In genomic region chr20:23627501-23627900, GRCh38 we compare ENCODE assay signal across 36 cellular contexts. TPM values are rescaled to one million over a fixed set of nuclear protein-coding genes. Genes with fewer than 3 reads are reported as not detected.
"Had no signal": no experiment of that assay in that cellular context is flagged by ENCODE, and none has a peak within 500 bp of the region (broad histone marks: within the 10 kb centered on the region; RNA-seq: fewer than 3 reads in every experiment).

No MANE protein-coding gene starts in this region.

- ATAC-seq: foreskin keratinocyte; heart right ventricle; left lung; lower lobe of right lung; sciatic nerve; stimulated activated naive B cell treated with anti-CD40 and anti-IgM and Interleukin-4, amounts not matched to agents 10 μg/mL and 1 μg/mL and 100 μg/mL, for 72 hours; T-helper 17 cell; upper lobe of right lung had no signal

- H3K9me3 ChIP-seq: heart right ventricle, left lung, lower lobe of right lung, stomach, suprapubic skin, tibial artery, upper lobe of right lung had no signal

- H3K27me3 ChIP-seq: foreskin keratinocyte, heart right ventricle, left lung, stomach, suprapubic skin, tibial artery, upper lobe of right lung had no signal

- H3K27ac ChIP-seq: heart right ventricle, left lung, lower lobe of right lung, suprapubic skin, tibial artery, upper lobe of right lung had no signal

- DNase-seq: activated CD4-positive, alpha-beta memory T cell treated with anti-CD3 and anti-CD28 coated beads, Interleukin-2, amount 10 ng/mL, durations not matched to agents 7 days and 5 days; activated CD4-positive, alpha-beta T cell treated with anti-CD3 and anti-CD28 coated beads, Interleukin-2, amount 10 ng/mL, durations not matched to agents 7 days and 5 days; activated CD4-positive, CD25-positive, alpha-beta regulatory T cell treated with anti-CD3 and anti-CD28 coated beads, Interleukin-2, amount 50 U/mL, for 72 hours; activated CD8-positive, alpha-beta memory T cell treated with anti-CD3 and anti-CD28 coated beads, Interleukin-2, amount 50 U/mL, for 48 hours; activated gamma-delta T cell; activated naive CD4-positive, alpha-beta T cell treated with anti-CD3 and anti-CD28 coated beads, Interleukin-2, amount 10 ng/mL, durations not matched to agents 7 days and 5 days; activated naive CD8-positive, alpha-beta T cell treated with anti-CD3 and anti-CD28 coated beads, Interleukin-2, amount 10 ng/mL, durations not matched to agents 7 days and 5 days; activated T-cell treated with anti-CD3 and anti-CD28 coated beads, Interleukin-2, amount 50 U/mL, for 24 hours; amygdala; foreskin keratinocyte; heart right ventricle; left lung; lower lobe of right lung; mesenchymal stem cell; small intestine; stimulated activated CD4-positive, alpha-beta T cell treated with anti-CD3 and anti-CD28 coated beads, Interleukin-1b, Interleukin-23, amount 100 ng/mL, for 48 hours; stimulated activated CD4-positive, alpha-beta T cell treated with anti-CD3 and anti-CD28 coated beads, Interleukin-4, amount 100 ng/mL, for 4 hours; stimulated activated CD8-positive, alpha-beta memory T cell treated with anti-CD3 and anti-CD28 coated beads, Interleukin-4, amount 100 ng/mL, for 48 hours; stimulated activated naive B cell treated with anti-CD40 and anti-IgM and Interleukin-4, amounts not matched to agents 10 μg/mL and 1 μg/mL and 100 μg/mL, for 72 hours; stomach; SW 1271; T-helper 17 cell; T1000; tibial artery; upper lobe of right lung had no signal

- H3K4me3 ChIP-seq: heart right ventricle, left lung, lower lobe of right lung, stomach, suprapubic skin, tibial artery, upper lobe of right lung had no signal

RNA-seq across cellular contexts. Expression of gene CST9, which starts 21.8 kb away (rescaled TPM):
- total RNA-seq: activated CD4-positive, alpha-beta memory T cell treated with anti-CD3 and anti-CD28 coated beads, Interleukin-2, amount 10 ng/mL, durations not matched to agents 7 days and 5 days; activated CD4-positive, alpha-beta T cell treated with anti-CD3 and anti-CD28 coated beads, Interleukin-2, amount 10 ng/mL, durations not matched to agents 7 days and 5 days; activated naive CD8-positive, alpha-beta T cell treated with anti-CD3 and anti-CD28 coated beads, Interleukin-2, amount 10 ng/mL, durations not matched to agents 7 days and 5 days; cardiac septum; cerebellum; endothelial cell of umbilical vein; fibroblast of lung; foreskin keratinocyte; glomerular endothelial cell; heart right ventricle; left lung; lower lobe of right lung; mononuclear cell; osteoblast; posterior vena cava; sciatic nerve; stomach; suprapubic skin; T-helper 17 cell; upper lobe of right lung had no signal
- polyA plus RNA-seq: endothelial cell of umbilical vein, fibroblast of lung, foreskin keratinocyte, heart right ventricle, small intestine, stomach had no signal

RNA-seq across cellular contexts. Expression of gene CST9L, which starts 59.2 kb away (rescaled TPM):
- total RNA-seq: activated CD4-positive, alpha-beta memory T cell treated with anti-CD3 and anti-CD28 coated beads, Interleukin-2, amount 10 ng/mL, durations not matched to agents 7 days and 5 days; activated CD4-positive, alpha-beta T cell treated with anti-CD3 and anti-CD28 coated beads, Interleukin-2, amount 10 ng/mL, durations not matched to agents 7 days and 5 days; activated naive CD8-positive, alpha-beta T cell treated with anti-CD3 and anti-CD28 coated beads, Interleukin-2, amount 10 ng/mL, durations not matched to agents 7 days and 5 days; cardiac septum; cerebellum; endothelial cell of umbilical vein; fibroblast of lung; foreskin keratinocyte; glomerular endothelial cell; heart right ventricle; left lung; lower lobe of right lung; mononuclear cell; osteoblast; posterior vena cava; sciatic nerve; stomach; suprapubic skin; T-helper 17 cell; upper lobe of right lung had no signal
- polyA plus RNA-seq: endothelial cell of umbilical vein, esophagus, fibroblast of lung, foreskin keratinocyte, heart right ventricle, small intestine, stomach had no signal
